ENCODE assay signal across 7 cellular contexts in the genomic region with DNA sequence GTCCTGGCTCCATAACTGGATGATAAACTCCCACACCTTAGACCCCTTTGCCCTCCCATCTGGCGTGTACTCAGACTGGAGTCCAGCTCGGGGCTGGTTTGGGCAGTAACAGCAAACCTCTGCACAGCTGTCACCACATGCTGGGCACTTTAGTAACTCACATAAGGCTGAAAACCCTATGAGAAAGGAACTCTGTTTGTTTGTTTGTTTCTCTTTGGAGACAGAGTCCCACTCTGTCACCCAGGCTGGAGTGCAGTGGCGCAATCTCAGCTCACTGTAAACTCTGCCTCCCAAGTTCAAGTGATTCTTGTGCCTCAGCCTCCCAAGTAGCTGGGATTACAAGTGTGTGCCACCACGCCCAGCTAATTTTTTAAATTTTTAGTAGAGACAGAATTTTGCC. TPM values are rescaled to one million over a fixed set of nuclear protein-coding genes. Genes with fewer than 3 reads are reported as not detected.
"Had no signal": no experiment of that assay in that cellular context is flagged by ENCODE, and none has a peak within 500 bp of the region (broad histone marks: within the 10 kb centered on the region; RNA-seq: fewer than 3 reads in every experiment).

No MANE protein-coding gene starts in this region.

RNA-seq across cellular contexts. Expression of a gene that starts 1.2 kb away (rescaled TPM):
- total RNA-seq: activated CD4-positive, alpha-beta memory T cell treated with anti-CD3 and anti-CD28 coated beads, Interleukin-2, amount 10 ng/mL, durations not matched to agents 7 days and 5 days; activated CD8-positive, alpha-beta memory T cell treated with anti-CD3 and anti-CD28 coated beads for 36 hours; activated naive CD4-positive, alpha-beta T cell treated with anti-CD3 and anti-CD28 coated beads for 36 hours; activated T-helper 17 cell treated with anti-CD3 and anti-CD28 coated beads, Interleukin-2, amount 50 U/mL, for 72 hours; cardiac septum; Right ventricle myocardium inferior; T-helper 2 cell treated with Interferon-gamma antibody and Interleukin-4, amounts not matched to agents 100 ng/mL and 5 ng/mL, for 36 hours had no signal
